ENCODE assay signal across 11 cellular contexts in genomic region chr3:30691249-30691880, GRCh38.
DNase-seq lines count a peak whose midpoint lies in the region; ATAC-seq and TF ChIP-seq lines count a peak whose summit lies in the region.
"Had no signal": no experiment of that assay in that cellular context is flagged by ENCODE, and none has a peak within 500 bp of the region (broad histone marks: within the 10 kb centered on the region; RNA-seq: fewer than 3 reads in every experiment).

No MANE protein-coding gene starts in this region.

- H3K4me3 ChIP-seq in heart left ventricle (no peak overlapping the region), ascending aorta (no peak overlapping the region), transverse colon (no peak overlapping the region), PC-3 (ENCODE audit: low read length) (no peak overlapping the region)
- H3K4me3 ChIP-seq in naive thymus-derived CD4-positive, alpha-beta T cell (ENCODE audit: low read length) = no peak overlapping the region

- peaks cover 0 to 2% (median 0%) of the 10 kb centered on the region in 11 donors for H3K9me3 Mint-ChIP-seq in naive thymus-derived CD4-positive, alpha-beta T cell

- H3K79me2 ChIP-seq in PC-3 (ENCODE audit: low read length) = peaks cover 26% of the 10 kb centered on the region

- TF ChIP-seq CTCF in heart left ventricle (IDR thresholded peaks at IDR 0.05) (no peak), ascending aorta (IDR thresholded peaks at IDR 0.05) (no peak), transverse colon (IDR thresholded peaks at IDR 0.05) (no peak), PC-3 (conservative IDR thresholded peaks at IDR 0.05; ENCODE audit: low read depth, low read length) (no peak)

- H3K36me3 Mint-ChIP-seq in naive thymus-derived CD4-positive, alpha-beta T cell = peaks cover 32 to 79% (median 67%) of the 10 kb centered on the region in 5 donors

- H3K27me3 ChIP-seq in heart left ventricle (no peaks in the 10 kb centered on the region), ascending aorta (no peaks in the 10 kb centered on the region), transverse colon (no peaks in the 10 kb centered on the region), PC-3 (ENCODE audit: low read length) (no peaks in the 10 kb centered on the region)
- H3K27me3 ChIP-seq in naive thymus-derived CD4-positive, alpha-beta T cell (ENCODE audit: control insufficient read depth in 2 of 2, insufficient read depth in 2 of 2, low read length in 2 of 2) = no peaks in the 10 kb centered on the region

- H3K9me3 ChIP-seq in heart left ventricle (no peaks in the 10 kb centered on the region), ascending aorta (no peaks in the 10 kb centered on the region), transverse colon (no peaks in the 10 kb centered on the region), PC-3 (ENCODE audit: low read length) (no peaks in the 10 kb centered on the region)
- H3K9me3 ChIP-seq in naive thymus-derived CD4-positive, alpha-beta T cell (ENCODE audit: control insufficient read depth in 2 of 3, low read length in 3 of 3) = no peaks in the 10 kb centered on the region

- peaks cover 39 to 97% (median 89%) of the 10 kb centered on the region in 7 donors for H3K4me1 Mint-ChIP-seq in naive thymus-derived CD4-positive, alpha-beta T cell

- peak overlapping the region in 4 of 10 donors; percentile 19 to 66 (median 56) for H3K4me3 Mint-ChIP-seq in naive thymus-derived CD4-positive, alpha-beta T cell

- 66 to 80% (median 70%) methylated on average over 2 to 10 of the region's 10 CpGs for WGBS in heart left ventricle, 4 donors
- WGBS in transverse colon (ENCODE audit: low coverage in 1 of 2), 2 donors = 68% methylated on average over 10 of the region's 10 CpGs; no CpG with 5 or more reads in 1 of the 2 donors

- TF ChIP-seq EP300 in transverse colon (IDR thresholded peaks at IDR 0.05; ENCODE audit: low read depth) = no peak

- CTCF ChIA-PET in naive thymus-derived CD4-positive, alpha-beta T cell (lab: Charles Lee) = interaction anchor here (0.6 to 4.0 kb wide), 9 partner anchors 9 to 932 kb away, joined by 3 to 20 read pairs (median 4); partner anchors contain the start of gene TGFBR2
- CTCF ChIA-PET in PC-3 (lab: Charles Lee) = interaction anchor here (0.8 to 2.5 kb wide), 2 partner anchors 60 to 649 kb away, joined by 3 to 10 read pairs; no protein-coding TSS in a partner anchor

- H3K4me2 ChIP-seq in PC-3 (ENCODE audit: low read length) = no peak overlapping the region

- H3K4me1 ChIP-seq in heart left ventricle (peaks cover 0 to 87% (median 68%) of the 10 kb centered on the region in 12 donors), ascending aorta (peaks cover 15 to 51% of the 10 kb centered on the region in 2 donors), transverse colon (peaks cover 25 to 75% (median 42%) of the 10 kb centered on the region in 4 donors), PC-3 (ENCODE audit: insufficient read depth, low read length) (peaks cover 49% of the 10 kb centered on the region)
- H3K4me1 ChIP-seq in naive thymus-derived CD4-positive, alpha-beta T cell (ENCODE audit: control insufficient read depth in 2 of 2, insufficient read depth in 2 of 2, low read length in 2 of 2) = peaks cover 13 to 45% of the 10 kb centered on the region in 2 donors

- DNase-seq in heart left ventricle (no peak), left cardiac atrium (no peak), ascending aorta (ENCODE audit: low spot score in 2 of 2) (no peak), transverse colon (no peak), NK-92 (lab: John Stamatoyannopoulos, UW; ENCODE audit: unreplicated experiment) (no peak), PC-3 (no peak), AML-193 (lab: John Stamatoyannopoulos, UW) (no peak)
- DNase-seq in naive thymus-derived CD4-positive, alpha-beta T cell = no peak
- DNase-seq: anterior cingulate cortex, NCI-H1694, T-helper 1 cell had no signal

- H3K27ac Mint-ChIP-seq in naive thymus-derived CD4-positive, alpha-beta T cell = peak overlapping the region in 8 of 9 donors; percentile 60 to 98 (median 94)

- intact Hi-C loops in heart left ventricle (cut with DNase I) (loop anchor here (5.0 to 10.0 kb wide), 20 partner anchors 79 to 649 kb away; partner anchors contain the start of gene TGFBR2 (in 2 of the 10)), left cardiac atrium (cut with DNase I) (loop anchor here (5.0 to 10.0 kb wide), 6 partner anchors 79 to 649 kb away; no protein-coding TSS in a partner anchor), ascending aorta (cut with DNase I) (loop anchor here (5.0 kb wide), 3 partner anchors 84 to 489 kb away; partner anchors contain the start of gene TGFBR2), transverse colon (cut with DNase I; ENCODE audit: low total_unique reads) (loop anchor here (5.0 to 10.0 kb wide), 2 partner anchors 579 to 647 kb away; no protein-coding TSS in a partner anchor), PC-3 (cut with micrococcal nuclease) (loop anchor here (10.0 kb wide), 1 partner anchor 677 kb away; no protein-coding TSS in a partner anchor)
- intact Hi-C loops in naive thymus-derived CD4-positive, alpha-beta T cell (cut with micrococcal nuclease) = loop anchor here in 1 of 2 donors (10.0 kb wide), 1 partner anchor 217 kb away; no protein-coding TSS in a partner anchor

- H3F3A ChIP-seq in PC-3 (ENCODE audit: low read length, unreplicated experiment) = peaks cover 5% of the 10 kb centered on the region

- H3K9me2 ChIP-seq in PC-3 (replicated peaks; ENCODE audit: low read length) = no peaks in the 10 kb centered on the region

- H3K27ac ChIP-seq in heart left ventricle = peak overlapping the region in 9 of 12 donors; percentile 1 to 81 (median 50)
- peak overlapping the region; percentile 65 to 73 for H3K27ac ChIP-seq in ascending aorta
- no peak overlapping the region for H3K27ac ChIP-seq in naive thymus-derived CD4-positive, alpha-beta T cell (ENCODE audit: low read depth, low read length)
- peak overlapping the region; percentile 40 to 83 (median 82) for H3K27ac ChIP-seq in transverse colon
- no peak overlapping the region for H3K27ac ChIP-seq in PC-3 (ENCODE audit: low read length)

- no peak overlapping the region for H3K9ac ChIP-seq in PC-3 (ENCODE audit: low read length)

- POLR2A ChIA-PET in naive thymus-derived CD4-positive, alpha-beta T cell (lab: Charles Lee) = interaction anchor here (0.7 to 1.7 kb wide), 9 partner anchors 14 to 493 kb away, joined by 3 to 7 read pairs (median 4); no protein-coding TSS in a partner anchor
- POLR2A ChIA-PET in PC-3 (lab: Charles Lee; ENCODE audit: unreplicated experiment) = no interaction called here

- no peaks in the 10 kb centered on the region for H3K27me3 Mint-ChIP-seq in naive thymus-derived CD4-positive, alpha-beta T cell

- H2AFZ ChIP-seq in PC-3 (ENCODE audit: low read length) = no peak overlapping the region

- no peak for ATAC-seq in heart left ventricle
- ATAC-seq in left cardiac atrium = no peak
- ATAC-seq in naive thymus-derived CD4-positive, alpha-beta T cell = no peak
- no peak for ATAC-seq in PC-3

- no TSS peak for BruUV-seq in PC-3 (replicated peaks; lab: Mats Ljungman, UMichigan)

- no peak for TF ChIP-seq POLR2A in heart left ventricle (IDR thresholded peaks at IDR 0.05)
- TF ChIP-seq POLR2A in transverse colon (IDR thresholded peaks at IDR 0.05) = no peak

- H3K36me3 ChIP-seq in heart left ventricle (peaks cover 0 to 100% (median 72%) of the 10 kb centered on the region in 9 donors), ascending aorta (peaks cover 46 to 63% of the 10 kb centered on the region in 2 donors), transverse colon (peaks cover 0 to 16% (median 2%) of the 10 kb centered on the region in 4 donors), PC-3 (ENCODE audit: low read depth, low read length) (peaks cover 65% of the 10 kb centered on the region)
- H3K36me3 ChIP-seq in naive thymus-derived CD4-positive, alpha-beta T cell (ENCODE audit: control insufficient read depth in 2 of 3, insufficient read depth in 3 of 3, low read length in 3 of 3) = peaks cover 7 to 89% (median 18%) of the 10 kb centered on the region in 3 experiments

- in situ Hi-C loops in transverse colon (cut with MboI; ENCODE audit: low pct_ligation_motif_present in 1 of 4, low pct_unique_long_range_greater_than_20kb in 1 of 4, low sequenced_read_pairs in 3 of 4) = loop anchor here in 3 of 4 donors (10.0 to 25.0 kb wide), 4 partner anchors 179 to 647 kb away; no protein-coding TSS in a partner anchor

- H4K20me1 ChIP-seq in PC-3 (ENCODE audit: low read length) = no peaks in the 10 kb centered on the region

Comparison
In these comparisons a context has a peak if more than half of its experiments do, and no peak if none do; other contexts are left out.
1. H3K27ac ChIP-seq: peak in heart left ventricle (9 of 12), ascending aorta (2 of 2) and transverse colon (4 of 4); none in naive thymus-derived CD4-positive, alpha-beta T cell (single experiment) and PC-3 (single experiment).